Comparison of ENCODE assay signal across 1 cellular context in the genomic region with DNA sequence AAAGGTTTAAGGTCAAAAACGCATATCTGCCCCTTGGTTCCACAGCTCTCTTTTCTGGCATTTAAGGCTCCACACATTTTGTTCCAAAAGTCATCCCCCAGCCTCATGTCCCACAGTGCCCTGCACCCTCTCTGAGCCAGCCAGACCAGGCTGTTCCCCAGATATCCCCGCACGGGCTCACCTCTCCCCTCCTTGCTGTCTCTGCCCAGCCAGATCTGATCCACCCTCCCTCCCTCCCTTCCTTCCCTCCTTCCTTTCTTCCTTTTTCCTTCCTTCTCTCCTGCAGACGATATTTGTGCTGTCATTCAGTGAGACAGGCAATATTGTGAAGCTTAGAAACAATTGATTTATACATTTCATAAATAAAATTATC.
TF ChIP-seq lines count a peak whose summit lies in the region.

No MANE protein-coding gene starts in this region.

TF ChIP-seq in liver, 16 proteins besides CTCF, POLR2A, EP300 and RAD21 (continued from another document):
- TF ChIP-seq, protein P1, sequence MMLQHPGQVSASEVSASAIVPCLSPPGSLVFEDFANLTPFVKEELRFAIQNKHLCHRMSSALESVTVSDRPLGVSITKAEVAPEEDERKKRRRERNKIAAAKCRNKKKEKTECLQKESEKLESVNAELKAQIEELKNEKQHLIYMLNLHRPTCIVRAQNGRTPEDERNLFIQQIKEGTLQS (IDR thresholded peaks at IDR 0.05): no peak
- TF ChIP-seq YY1 (IDR thresholded peaks at IDR 0.05) (no peak), FOXA2 (IDR thresholded peaks at IDR 0.05) (no peak), TAF1 (conservative IDR thresholded peaks at IDR 0.05) (no peak), FOXA1 (IDR thresholded peaks at IDR 0.05) (no peak), GABPA (IDR thresholded peaks at IDR 0.05 in 1 of 2, conservative IDR thresholded peaks at IDR 0.05 in 1 of 2) (no peak), HNF4A (conservative IDR thresholded peaks at IDR 0.05) (no peak), RXRA (IDR thresholded peaks at IDR 0.05) (no peak)
- TF ChIP-seq, protein P2, sequence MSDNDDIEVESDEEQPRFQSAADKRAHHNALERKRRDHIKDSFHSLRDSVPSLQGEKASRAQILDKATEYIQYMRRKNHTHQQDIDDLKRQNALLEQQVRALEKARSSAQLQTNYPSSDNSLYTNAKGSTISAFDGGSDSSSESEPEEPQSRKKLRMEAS (IDR thresholded peaks at IDR 0.05): no peak
- TF ChIP-seq, protein P3, sequence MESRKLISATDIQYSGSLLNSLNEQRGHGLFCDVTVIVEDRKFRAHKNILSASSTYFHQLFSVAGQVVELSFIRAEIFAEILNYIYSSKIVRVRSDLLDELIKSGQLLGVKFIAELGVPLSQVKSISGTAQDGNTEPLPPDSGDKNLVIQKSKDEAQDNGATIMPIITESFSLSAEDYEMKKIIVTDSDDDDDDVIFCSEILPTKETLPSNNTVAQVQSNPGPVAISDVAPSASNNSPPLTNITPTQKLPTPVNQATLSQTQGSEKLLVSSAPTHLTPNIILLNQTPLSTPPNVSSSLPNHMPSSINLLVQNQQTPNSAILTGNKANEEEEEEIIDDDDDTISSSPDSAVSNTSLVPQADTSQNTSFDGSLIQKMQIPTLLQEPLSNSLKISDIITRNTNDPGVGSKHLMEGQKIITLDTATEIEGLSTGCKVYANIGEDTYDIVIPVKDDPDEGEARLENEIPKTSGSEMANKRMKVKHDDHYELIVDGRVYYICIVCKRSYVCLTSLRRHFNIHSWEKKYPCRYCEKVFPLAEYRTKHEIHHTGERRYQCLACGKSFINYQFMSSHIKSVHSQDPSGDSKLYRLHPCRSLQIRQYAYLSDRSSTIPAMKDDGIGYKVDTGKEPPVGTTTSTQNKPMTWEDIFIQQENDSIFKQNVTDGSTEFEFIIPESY (IDR thresholded peaks at IDR 0.05): no peak
